8 cellular contexts compared by ENCODE assay signal in genomic region chr12:56725723-56726102, GRCh38. TPM values are rescaled to one million over a fixed set of nuclear protein-coding genes. Genes with fewer than 3 reads are reported as not detected.
DNase-seq lines count a peak whose midpoint lies in the region; ATAC-seq and TF ChIP-seq lines count a peak whose summit lies in the region.

No MANE protein-coding gene starts in this region.

- H3K4me1 ChIP-seq in cardiac muscle cell (ENCODE audit: low read depth) (peaks cover 33% of the 10 kb centered on the region), lower lobe of right lung (peaks cover 40% of the 10 kb centered on the region), upper lobe of left lung (peaks cover 34 to 45% (median 39%) of the 10 kb centered on the region in 4 donors)

- H3K27ac ChIP-seq in cardiac muscle cell (peak overlapping the region; percentile 98), lower lobe of right lung (peak overlapping the region; percentile 92), upper lobe of left lung (peak overlapping the region; percentile 90 to 96 (median 94))

- peak overlapping the region; percentile 86 for H3K4me3 ChIP-seq in cardiac muscle cell
- H3K4me3 ChIP-seq in astrocyte of the spinal cord (ENCODE audit: low read depth, low read length) = peak overlapping the region; percentile 97
- H3K4me3 ChIP-seq in lower lobe of right lung = peak overlapping the region; percentile 87
- H3K4me3 ChIP-seq in upper lobe of left lung = peak overlapping the region; percentile 25 to 90 (median 75)

- H3K36me3 ChIP-seq in cardiac muscle cell = peaks cover 10% of the 10 kb centered on the region
- H3K36me3 ChIP-seq in lower lobe of right lung = peaks cover 18% of the 10 kb centered on the region
- H3K36me3 ChIP-seq in upper lobe of left lung = peaks cover 0 to 13% (median 0%) of the 10 kb centered on the region in 4 donors

- H3K27me3 ChIP-seq in cardiac muscle cell (no peaks in the 10 kb centered on the region), lower lobe of right lung (ENCODE audit: low read depth) (no peaks in the 10 kb centered on the region), upper lobe of left lung (no peaks in the 10 kb centered on the region)

- no peak for DNase-seq in cardiac muscle cell (ENCODE audit: low read depth in 1 of 2, low spot score in 1 of 2)
- DNase-seq in Right ventricle myocardium inferior (ENCODE audit: missing footprints) = no peak
- DNase-seq in astrocyte of the spinal cord (ENCODE audit: low read depth, low spot score) = no peak
- no peak for DNase-seq in lower lobe of right lung
- no peak for DNase-seq in upper lobe of left lung
- DNase-seq in NK-92 treated with Interleukin-12 subunit alpha and Interleukin-12 subunit beta, amount 100 ng/mL, for 24 hours (lab: John Stamatoyannopoulos, UW) = no peak
- DNase-seq in cerebellum (ENCODE audit: low spot score) = no peak

- in situ Hi-C loops in astrocyte of the spinal cord (cut with HindIII; ENCODE audit: low sequenced_read_pairs) = no loop called here

- intact Hi-C loops in Right ventricle myocardium inferior (cut with DNase I) = loop anchor here (1.0 to 2.0 kb wide), 3 partner anchors 37 to 89 kb away; partner anchors contain the start of genes ATP5F1B and PTGES3
- intact Hi-C loops in lower lobe of right lung (cut with DNase I) = no loop called here

- 33 to 40% methylated on average over 7 of the region's 7 CpGs for WGBS in upper lobe of left lung, 2 donors

- ATAC-seq in Right ventricle myocardium inferior = no peak
- no peak for ATAC-seq in lower lobe of right lung
- ATAC-seq in upper lobe of left lung (ENCODE audit: low FRiP score in 2 of 2) = no peak
- ATAC-seq in HG02610 (IDR thresholded peaks at IDR 0.05; ENCODE audit: unreplicated experiment) = no peak

- H3K9me3 ChIP-seq in cardiac muscle cell (ENCODE audit: low read depth) (no peaks in the 10 kb centered on the region), lower lobe of right lung (no peaks in the 10 kb centered on the region), upper lobe of left lung (no peaks in the 10 kb centered on the region)

- no peak for TF ChIP-seq CTCF in cardiac muscle cell (IDR thresholded peaks at IDR 0.05; ENCODE audit: low read depth, low read length)
- no peak for TF ChIP-seq CTCF in astrocyte of the spinal cord (IDR thresholded peaks at IDR 0.05; ENCODE audit: low read depth, low read length)
- TF ChIP-seq CTCF in lower lobe of right lung (IDR thresholded peaks at IDR 0.05) = no peak
- TF ChIP-seq CTCF in upper lobe of left lung (IDR thresholded peaks at IDR 0.05) = no peak

- no peak for TF ChIP-seq EP300 in upper lobe of left lung (IDR thresholded peaks at IDR 0.05)

- no peak for TF ChIP-seq POLR2A in upper lobe of left lung (IDR thresholded peaks at IDR 0.05)

RNA-seq across cellular contexts. Expression of gene NACA, which starts 0.6 kb away (rescaled TPM):
- total RNA-seq in cardiac muscle cell (916 and 1,196 TPM in 2 replicates), Right ventricle myocardium inferior (432 TPM), lower lobe of right lung (673 TPM), upper lobe of left lung (100 to 1,000 TPM; 419 to 868 (median 611) TPM), cerebellum (791 TPM)
- 871 and 891 TPM in 2 replicates for polyA plus RNA-seq in cardiac muscle cell

RNA-seq across cellular contexts. Expression of gene PRIM1, which starts 26.4 kb away (rescaled TPM):
- total RNA-seq in cardiac muscle cell (6.0 and 9.9 TPM in 2 replicates), Right ventricle myocardium inferior (5.1 TPM), lower lobe of right lung (7.7 TPM), upper lobe of left lung (10 to 100 TPM in 1 of 6 donors, 1 to 10 TPM in 5; 3.5 to 19.9 (median 8.4) TPM), cerebellum (27.9 TPM)
- polyA plus RNA-seq in cardiac muscle cell = 15.4 and 17.8 TPM in 2 replicates

RNA-seq across cellular contexts. Expression of gene HSD17B6, which starts 37.4 kb away (rescaled TPM):
- 0.53 and 1.9 TPM in 2 replicates for total RNA-seq in cardiac muscle cell
- 0.64 TPM in 1 of 2 replicates, not detected in the other for polyA plus RNA-seq in cardiac muscle cell
- 0.27 TPM for total RNA-seq in Right ventricle myocardium inferior
- 93.8 TPM for total RNA-seq in lower lobe of right lung
- 100 to 1,000 TPM in 2 of 6 donors, 10 to 100 TPM in 4; 45.2 to 123 (median 73.5) TPM for total RNA-seq in upper lobe of left lung
- 1.9 TPM for total RNA-seq in cerebellum

RNA-seq across cellular contexts. Expression of gene PTGES3, which starts 37.6 kb away (rescaled TPM):
- 59.9 and 82.2 TPM in 2 replicates for total RNA-seq in cardiac muscle cell
- polyA plus RNA-seq in cardiac muscle cell = 210 and 262 TPM in 2 replicates
- total RNA-seq in Right ventricle myocardium inferior = 132 TPM
- total RNA-seq in lower lobe of right lung = 198 TPM
- total RNA-seq in upper lobe of left lung = 100 to 1,000 TPM in 3 of 6 donors, 10 to 100 TPM in 3; 41.9 to 156 (median 105) TPM
- 69.1 TPM for total RNA-seq in cerebellum

Comparison
In these comparisons a context has a peak if more than half of its experiments do, and no peak if none do; other contexts are left out.
1. RNA of gene HSD17B6, which starts 37.4 kb away (total RNA-seq): 93.8 TPM in lower lobe of right lung (single experiment) and 45.2 to 123 TPM in upper lobe of left lung; 0.53 to 1.9 TPM in cardiac muscle cell, 1.9 TPM in cerebellum (single experiment) and 0.27 TPM in Right ventricle myocardium inferior (single experiment); every median in the first group is over 10 times any median in the second.
2. Peak in every context shown above with its lines, with median percentiles within 50 percentile points of each other: H3K27ac ChIP-seq and H3K4me3 ChIP-seq.